ENCODE assay signal across 1 cellular context in genomic region chr3:170778240-170779217, GRCh38.
TF ChIP-seq lines count a peak whose summit lies in the region.

No MANE protein-coding gene starts in this region.

TF ChIP-seq in K562, 482 proteins besides CTCF, POLR2A, EP300 and RAD21 (continued from another document and continues in another):
- TF ChIP-seq, protein P1, sequence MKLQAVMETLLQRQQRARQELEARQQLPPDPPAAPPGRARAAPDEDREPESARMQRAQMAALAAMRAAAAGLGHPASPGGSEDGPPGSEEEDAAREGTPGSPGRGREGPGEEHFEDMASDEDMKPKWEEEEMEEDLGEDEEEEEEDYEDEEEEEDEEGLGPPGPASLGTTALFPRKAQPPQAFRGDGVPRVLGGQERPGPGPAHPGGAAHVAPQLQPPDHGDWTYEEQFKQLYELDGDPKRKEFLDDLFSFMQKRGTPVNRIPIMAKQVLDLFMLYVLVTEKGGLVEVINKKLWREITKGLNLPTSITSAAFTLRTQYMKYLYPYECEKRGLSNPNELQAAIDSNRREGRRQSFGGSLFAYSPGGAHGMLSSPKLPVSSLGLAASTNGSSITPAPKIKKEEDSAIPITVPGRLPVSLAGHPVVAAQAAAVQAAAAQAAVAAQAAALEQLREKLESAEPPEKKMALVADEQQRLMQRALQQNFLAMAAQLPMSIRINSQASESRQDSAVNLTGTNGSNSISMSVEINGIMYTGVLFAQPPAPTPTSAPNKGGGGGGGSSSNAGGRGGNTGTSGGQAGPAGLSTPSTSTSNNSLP (IDR thresholded peaks at IDR 0.05; ENCODE audit: borderline replicate concordance, low read depth, low read length), result peak; percentile 57; the same call in 1 of the 2 replicates
- TF ChIP-seq NFE2 (IDR thresholded peaks at IDR 0.05; ENCODE audit: low read depth) (0 out of 2 replicates have a peak, but pooled peaks have one; percentile 11), FOXJ2 (tag; IDR thresholded peaks at IDR 0.05) (0 out of 2 replicates have a peak, but pooled peaks have one; percentile 17), MEF2A (IDR thresholded peaks at IDR 0.05; ENCODE audit: control insufficient read depth, low read depth, low read length) (no peak), CBX3 (IDR thresholded peaks at IDR 0.05; ENCODE audit: borderline replicate concordance in 1 of 2, low read length in 2 of 2) (0 out of 3 replicates have a peak, but pooled peaks of 1 of the 2 experiments have one; percentile 14), RBFOX2 (IDR thresholded peaks at IDR 0.05; ENCODE audit: low read depth, low read length) (peak; percentile 63), CTBP1 (IDR thresholded peaks at IDR 0.05; ENCODE audit: borderline replicate concordance) (peak; percentile 95), FOXA3 (CRISPR knock-in tag; conservative IDR thresholded peaks at IDR 0.05 in 1 of 2, IDR thresholded peaks at IDR 0.05 in 1 of 2) (0 out of 4 replicates have a peak, but pooled peaks of 1 of the 2 experiments have one; percentile 18), BMI1 (IDR thresholded peaks at IDR 0.05; ENCODE audit: low read length) (0 out of 2 replicates have a peak, but pooled peaks have one; percentile 22), PTBP1 (IDR thresholded peaks at IDR 0.05; ENCODE audit: low read depth, low read length) (no peak), ILK (tag; IDR thresholded peaks at IDR 0.05; ENCODE audit: borderline replicate concordance, low read depth) (0 out of 2 replicates have a peak, but pooled peaks have one; percentile 28), RBM25 (IDR thresholded peaks at IDR 0.05; ENCODE audit: low read depth, low read length, severe bottlenecking) (no peak), ELF4 (CRISPR knock-in tag; IDR thresholded peaks at IDR 0.05) (no peak), TSHZ1 (CRISPR knock-in tag; IDR thresholded peaks at IDR 0.05) (0 out of 2 replicates have a peak, but pooled peaks have one; percentile 18), ZNF282 (CRISPR knock-in tag; IDR thresholded peaks at IDR 0.05) (no peak), FIP1L1 (IDR thresholded peaks at IDR 0.05; ENCODE audit: low read depth, low read length, poor library complexity, severe bottlenecking) (no peak), ZNF212 (CRISPR knock-in tag; IDR thresholded peaks at IDR 0.05) (no peak), REST (CRISPR knock-in tag; IDR thresholded peaks at IDR 0.05; ENCODE audit: low read depth) (peak; percentile 77; the same call in 1 of the 2 replicates), NFXL1 (CRISPR knock-in tag; IDR thresholded peaks at IDR 0.05) (no peak), BRD9 (IDR thresholded peaks at IDR 0.05; ENCODE audit: low read depth, partially characterized antibody) (peak; percentile 87), ZBTB5 (IDR thresholded peaks at IDR 0.05) (peak; percentile 67; the same call in 1 of the 2 replicates), ZNF583 (CRISPR knock-in tag; IDR thresholded peaks at IDR 0.05) (peak; percentile 87; the same call in 1 of the 2 replicates), KDM1A (IDR thresholded peaks at IDR 0.05) (peak; percentile 85 to 90), RBBP5 (IDR thresholded peaks at IDR 0.05; ENCODE audit: borderline replicate concordance, insufficient read depth, low read length, poor library complexity, severe bottlenecking) (peak; percentile 50), ZNF174 (CRISPR knock-in tag; IDR thresholded peaks at IDR 0.05) (no peak)
- TF ChIP-seq, protein P2, sequence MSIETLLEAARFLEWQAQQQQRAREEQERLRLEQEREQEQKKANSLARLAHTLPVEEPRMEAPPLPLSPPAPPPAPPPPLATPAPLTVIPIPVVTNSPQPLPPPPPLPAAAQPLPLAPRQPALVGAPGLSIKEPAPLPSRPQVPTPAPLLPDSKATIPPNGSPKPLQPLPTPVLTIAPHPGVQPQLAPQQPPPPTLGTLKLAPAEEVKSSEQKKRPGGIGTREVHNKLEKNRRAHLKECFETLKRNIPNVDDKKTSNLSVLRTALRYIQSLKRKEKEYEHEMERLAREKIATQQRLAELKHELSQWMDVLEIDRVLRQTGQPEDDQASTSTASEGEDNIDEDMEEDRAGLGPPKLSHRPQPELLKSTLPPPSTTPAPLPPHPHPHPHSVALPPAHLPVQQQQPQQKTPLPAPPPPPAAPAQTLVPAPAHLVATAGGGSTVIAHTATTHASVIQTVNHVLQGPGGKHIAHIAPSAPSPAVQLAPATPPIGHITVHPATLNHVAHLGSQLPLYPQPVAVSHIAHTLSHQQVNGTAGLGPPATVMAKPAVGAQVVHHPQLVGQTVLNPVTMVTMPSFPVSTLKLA (conservative IDR thresholded peaks at IDR 0.05), result peak; percentile 20 to 64; a peak in 2 of 4 replicates
- TF ChIP-seq, protein P3, sequence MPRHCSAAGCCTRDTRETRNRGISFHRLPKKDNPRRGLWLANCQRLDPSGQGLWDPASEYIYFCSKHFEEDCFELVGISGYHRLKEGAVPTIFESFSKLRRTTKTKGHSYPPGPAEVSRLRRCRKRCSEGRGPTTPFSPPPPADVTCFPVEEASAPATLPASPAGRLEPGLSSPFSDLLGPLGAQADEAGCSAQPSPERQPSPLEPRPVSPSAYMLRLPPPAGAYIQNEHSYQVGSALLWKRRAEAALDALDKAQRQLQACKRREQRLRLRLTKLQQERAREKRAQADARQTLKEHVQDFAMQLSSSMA (CRISPR knock-in tag; IDR thresholded peaks at IDR 0.05), result no peak
- TF ChIP-seq, protein P4, sequence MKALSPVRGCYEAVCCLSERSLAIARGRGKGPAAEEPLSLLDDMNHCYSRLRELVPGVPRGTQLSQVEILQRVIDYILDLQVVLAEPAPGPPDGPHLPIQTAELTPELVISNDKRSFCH (CRISPR knock-in tag; IDR thresholded peaks at IDR 0.05), result no peak
- TF ChIP-seq, protein P4 (tag; IDR thresholded peaks at IDR 0.05), result peak; percentile 66
- TF ChIP-seq, protein P5, sequence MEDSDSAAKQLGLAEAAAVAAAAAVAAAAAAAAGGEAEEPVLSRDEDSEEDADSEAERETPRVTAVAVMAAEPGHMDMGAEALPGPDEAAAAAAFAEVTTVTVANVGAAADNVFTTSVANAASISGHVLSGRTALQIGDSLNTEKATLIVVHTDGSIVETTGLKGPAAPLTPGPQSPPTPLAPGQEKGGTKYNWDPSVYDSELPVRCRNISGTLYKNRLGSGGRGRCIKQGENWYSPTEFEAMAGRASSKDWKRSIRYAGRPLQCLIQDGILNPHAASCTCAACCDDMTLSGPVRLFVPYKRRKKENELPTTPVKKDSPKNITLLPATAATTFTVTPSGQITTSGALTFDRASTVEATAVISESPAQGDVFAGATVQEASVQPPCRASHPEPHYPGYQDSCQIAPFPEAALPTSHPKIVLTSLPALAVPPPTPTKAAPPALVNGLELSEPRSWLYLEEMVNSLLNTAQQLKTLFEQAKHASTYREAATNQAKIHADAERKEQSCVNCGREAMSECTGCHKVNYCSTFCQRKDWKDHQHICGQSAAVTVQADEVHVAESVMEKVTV (CRISPR knock-in tag; IDR thresholded peaks at IDR 0.05), result no peak; the same call in 1 of the 2 replicates
- TF ChIP-seq, protein P6, sequence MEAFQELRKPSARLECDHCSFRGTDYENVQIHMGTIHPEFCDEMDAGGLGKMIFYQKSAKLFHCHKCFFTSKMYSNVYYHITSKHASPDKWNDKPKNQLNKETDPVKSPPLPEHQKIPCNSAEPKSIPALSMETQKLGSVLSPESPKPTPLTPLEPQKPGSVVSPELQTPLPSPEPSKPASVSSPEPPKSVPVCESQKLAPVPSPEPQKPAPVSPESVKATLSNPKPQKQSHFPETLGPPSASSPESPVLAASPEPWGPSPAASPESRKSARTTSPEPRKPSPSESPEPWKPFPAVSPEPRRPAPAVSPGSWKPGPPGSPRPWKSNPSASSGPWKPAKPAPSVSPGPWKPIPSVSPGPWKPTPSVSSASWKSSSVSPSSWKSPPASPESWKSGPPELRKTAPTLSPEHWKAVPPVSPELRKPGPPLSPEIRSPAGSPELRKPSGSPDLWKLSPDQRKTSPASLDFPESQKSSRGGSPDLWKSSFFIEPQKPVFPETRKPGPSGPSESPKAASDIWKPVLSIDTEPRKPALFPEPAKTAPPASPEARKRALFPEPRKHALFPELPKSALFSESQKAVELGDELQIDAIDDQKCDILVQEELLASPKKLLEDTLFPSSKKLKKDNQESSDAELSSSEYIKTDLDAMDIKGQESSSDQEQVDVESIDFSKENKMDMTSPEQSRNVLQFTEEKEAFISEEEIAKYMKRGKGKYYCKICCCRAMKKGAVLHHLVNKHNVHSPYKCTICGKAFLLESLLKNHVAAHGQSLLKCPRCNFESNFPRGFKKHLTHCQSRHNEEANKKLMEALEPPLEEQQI (IDR thresholded peaks at IDR 0.05), result peak; percentile 84
